1 cellular context compared by ENCODE assay signal in the genomic region with DNA sequence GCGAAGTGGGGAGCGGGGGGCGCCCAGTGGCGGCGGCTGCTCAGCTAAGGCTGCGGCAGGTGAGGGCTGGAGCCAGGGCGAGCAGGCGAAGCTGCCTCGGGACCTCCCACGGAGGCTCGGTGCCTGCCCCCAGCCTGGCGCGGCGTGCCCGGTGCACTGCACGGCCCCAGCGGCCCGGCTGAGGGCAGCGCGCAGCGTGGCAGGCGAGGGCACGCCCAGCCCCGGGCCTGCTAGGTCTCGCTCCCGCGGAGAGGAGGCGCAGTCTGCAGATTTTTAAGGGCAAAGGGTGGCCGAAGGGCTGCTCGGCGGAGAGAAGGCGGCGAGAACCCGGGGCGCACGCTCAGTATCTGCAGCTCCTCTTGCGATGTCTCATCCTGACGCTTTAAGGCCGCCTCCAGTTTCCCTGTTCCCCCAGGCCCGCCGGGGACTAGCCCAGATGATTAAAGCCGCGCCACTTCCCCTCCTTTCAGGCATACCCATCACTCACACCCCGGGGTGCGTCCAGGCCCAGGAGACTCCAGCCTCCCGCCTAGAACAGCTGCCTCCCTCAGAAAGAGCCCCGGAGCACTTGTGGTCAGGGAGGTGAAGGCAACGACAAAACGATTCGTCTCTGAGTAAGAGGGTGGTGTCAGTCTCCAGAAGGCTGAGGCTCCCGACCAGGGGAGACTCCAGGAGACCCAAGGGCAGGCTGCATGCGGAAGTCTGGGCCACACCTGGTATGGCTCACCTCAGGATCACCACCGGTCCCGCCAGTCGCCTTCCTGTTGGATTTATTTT.
TF ChIP-seq lines count a peak whose summit lies in the region.

A gene with protein sequence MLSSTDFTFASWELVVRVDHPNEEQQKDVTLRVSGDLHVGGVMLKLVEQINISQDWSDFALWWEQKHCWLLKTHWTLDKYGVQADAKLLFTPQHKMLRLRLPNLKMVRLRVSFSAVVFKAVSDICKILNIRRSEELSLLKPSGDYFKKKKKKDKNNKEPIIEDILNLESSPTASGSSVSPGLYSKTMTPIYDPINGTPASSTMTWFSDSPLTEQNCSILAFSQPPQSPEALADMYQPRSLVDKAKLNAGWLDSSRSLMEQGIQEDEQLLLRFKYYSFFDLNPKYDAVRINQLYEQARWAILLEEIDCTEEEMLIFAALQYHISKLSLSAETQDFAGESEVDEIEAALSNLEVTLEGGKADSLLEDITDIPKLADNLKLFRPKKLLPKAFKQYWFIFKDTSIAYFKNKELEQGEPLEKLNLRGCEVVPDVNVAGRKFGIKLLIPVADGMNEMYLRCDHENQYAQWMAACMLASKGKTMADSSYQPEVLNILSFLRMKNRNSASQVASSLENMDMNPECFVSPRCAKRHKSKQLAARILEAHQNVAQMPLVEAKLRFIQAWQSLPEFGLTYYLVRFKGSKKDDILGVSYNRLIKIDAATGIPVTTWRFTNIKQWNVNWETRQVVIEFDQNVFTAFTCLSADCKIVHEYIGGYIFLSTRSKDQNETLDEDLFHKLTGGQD (minus strand): TSS at position 158 of the 777 bp plus-strand sequence. CDS start 3,476 bp downstream, outside the sequence.

TF ChIP-seq in HepG2, 621 proteins besides CTCF, POLR2A, EP300 and RAD21 (continued from another document and continues in another):
- TF ChIP-seq, protein P1, sequence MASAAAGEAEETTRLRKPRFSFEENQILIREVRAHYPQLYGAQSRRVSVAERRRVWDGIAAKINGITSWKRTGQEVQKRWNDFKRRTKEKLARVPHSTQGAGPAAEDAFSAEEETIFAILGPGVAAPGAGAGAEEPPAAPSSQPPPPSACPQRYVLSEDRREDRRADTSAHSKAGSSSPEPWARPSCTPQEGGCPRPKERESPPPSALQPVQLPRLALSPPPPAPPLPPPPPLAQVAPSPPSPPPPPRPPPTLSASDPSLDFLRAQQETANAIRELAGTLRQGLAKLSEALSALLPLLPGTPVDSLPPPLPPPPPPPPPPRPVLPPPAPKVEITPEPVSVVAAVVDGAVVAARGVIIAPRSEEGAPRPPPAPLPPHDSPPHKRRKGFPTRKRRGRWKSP (CRISPR knock-in tag; IDR thresholded peaks at IDR 0.05) = peak; percentile 95
- TF ChIP-seq SALL1 (CRISPR knock-in tag; IDR thresholded peaks at IDR 0.05) (peak; percentile 93), ZNF367 (CRISPR knock-in tag; IDR thresholded peaks at IDR 0.05; ENCODE audit: borderline replicate concordance) (no peak), ZFP36L2 (CRISPR knock-in tag; IDR thresholded peaks at IDR 0.05) (no peak), CBFB (CRISPR knock-in tag; IDR thresholded peaks at IDR 0.05) (peak; percentile 43; the same call in 1 of the 2 replicates), ZNF782 (CRISPR knock-in tag; IDR thresholded peaks at IDR 0.05; ENCODE audit: borderline replicate concordance) (peak; percentile 86; the same call in 1 of the 2 replicates), GATAD1 (CRISPR knock-in tag; IDR thresholded peaks at IDR 0.05) (peak; percentile 56), ZNF263 (CRISPR knock-in tag; IDR thresholded peaks at IDR 0.05) (no peak; the same call in none of the 2 replicates), NAIF1 (CRISPR knock-in tag; IDR thresholded peaks at IDR 0.05; ENCODE audit: borderline replicate concordance) (peak; percentile 22; the same call in 1 of the 2 replicates), TEAD2 (CRISPR knock-in tag; IDR thresholded peaks at IDR 0.05) (no peak), KAT8 (CRISPR knock-in tag; IDR thresholded peaks at IDR 0.05) (peak; percentile 90; the same call in 1 of the 2 replicates), RFX3 (CRISPR knock-in tag; IDR thresholded peaks at IDR 0.05) (no peak), ZNF329 (CRISPR knock-in tag; IDR thresholded peaks at IDR 0.05; ENCODE audit: low read depth) (peak; percentile 74), ELF4 (CRISPR knock-in tag; IDR thresholded peaks at IDR 0.05; ENCODE audit: borderline replicate concordance) (peak; percentile 92; the same call in 1 of the 2 replicates), MTF1 (CRISPR knock-in tag; IDR thresholded peaks at IDR 0.05) (peak; percentile 77; the same call in 1 of the 2 replicates), HOXA7 (CRISPR knock-in tag; IDR thresholded peaks at IDR 0.05) (no peak), PRPF4 (IDR thresholded peaks at IDR 0.05; ENCODE audit: low read depth, low read length, poor library complexity, severe bottlenecking) (no peak), PHB2 (IDR thresholded peaks at IDR 0.05; ENCODE audit: partially characterized antibody) (no peak), THAP11 (CRISPR knock-in tag; IDR thresholded peaks at IDR 0.05) (peak; percentile 36), HOXD1 (CRISPR knock-in tag; IDR thresholded peaks at IDR 0.05) (peak; percentile 92), GPN1 (CRISPR knock-in tag; IDR thresholded peaks at IDR 0.05; ENCODE audit: borderline replicate concordance) (0 out of 2 replicates have a peak, but pooled peaks have one; percentile 14), PAWR (CRISPR knock-in tag; IDR thresholded peaks at IDR 0.05; ENCODE audit: borderline replicate concordance) (peak; percentile 86; the same call in 1 of the 2 replicates), RXRA (CRISPR knock-in tag; IDR thresholded peaks at IDR 0.05) (peak; percentile 54), ZNF34 (CRISPR knock-in tag; IDR thresholded peaks at IDR 0.05; ENCODE audit: borderline replicate concordance) (no peak; the same call in 1 of the 2 replicates), ZNF160 (CRISPR knock-in tag; IDR thresholded peaks at IDR 0.05) (peak; percentile 91), ZMYM3 (CRISPR knock-in tag; IDR thresholded peaks at IDR 0.05) (no peak), CCAR2 (optimal IDR thresholded peaks at IDR 0.05; ENCODE audit: low read depth, low read length) (no peak), ZBTB7B (CRISPR knock-in tag; IDR thresholded peaks at IDR 0.05) (no peak), CREM (IDR thresholded peaks at IDR 0.05) (peak; percentile 46; the same call in 1 of the 2 replicates), CREM (CRISPR knock-in tag; IDR thresholded peaks at IDR 0.05) (no peak), ZNF883 (CRISPR knock-in tag; IDR thresholded peaks at IDR 0.05; ENCODE audit: not compliant biosample characterization) (peak; percentile 90), PHF5A (CRISPR knock-in tag; IDR thresholded peaks at IDR 0.05; ENCODE audit: low read depth, unreplicated experiment) (no peak), ZNF180 (CRISPR knock-in tag; IDR thresholded peaks at IDR 0.05; ENCODE audit: borderline replicate concordance, low read depth) (no peak), YEATS2 (CRISPR knock-in tag; IDR thresholded peaks at IDR 0.05; ENCODE audit: borderline replicate concordance) (peak; percentile 79; the same call in 1 of the 2 replicates)
- TF ChIP-seq, protein P2, sequence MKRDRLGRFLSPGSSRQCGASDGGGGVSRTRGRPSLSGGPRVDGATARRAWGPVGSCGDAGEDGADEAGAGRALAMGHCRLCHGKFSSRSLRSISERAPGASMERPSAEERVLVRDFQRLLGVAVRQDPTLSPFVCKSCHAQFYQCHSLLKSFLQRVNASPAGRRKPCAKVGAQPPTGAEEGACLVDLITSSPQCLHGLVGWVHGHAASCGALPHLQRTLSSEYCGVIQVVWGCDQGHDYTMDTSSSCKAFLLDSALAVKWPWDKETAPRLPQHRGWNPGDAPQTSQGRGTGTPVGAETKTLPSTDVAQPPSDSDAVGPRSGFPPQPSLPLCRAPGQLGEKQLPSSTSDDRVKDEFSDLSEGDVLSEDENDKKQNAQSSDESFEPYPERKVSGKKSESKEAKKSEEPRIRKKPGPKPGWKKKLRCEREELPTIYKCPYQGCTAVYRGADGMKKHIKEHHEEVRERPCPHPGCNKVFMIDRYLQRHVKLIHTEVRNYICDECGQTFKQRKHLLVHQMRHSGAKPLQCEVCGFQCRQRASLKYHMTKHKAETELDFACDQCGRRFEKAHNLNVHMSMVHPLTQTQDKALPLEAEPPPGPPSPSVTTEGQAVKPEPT (CRISPR knock-in tag; IDR thresholded peaks at IDR 0.05; ENCODE audit: low read depth) = peak; percentile 96
- TF ChIP-seq, protein P3, sequence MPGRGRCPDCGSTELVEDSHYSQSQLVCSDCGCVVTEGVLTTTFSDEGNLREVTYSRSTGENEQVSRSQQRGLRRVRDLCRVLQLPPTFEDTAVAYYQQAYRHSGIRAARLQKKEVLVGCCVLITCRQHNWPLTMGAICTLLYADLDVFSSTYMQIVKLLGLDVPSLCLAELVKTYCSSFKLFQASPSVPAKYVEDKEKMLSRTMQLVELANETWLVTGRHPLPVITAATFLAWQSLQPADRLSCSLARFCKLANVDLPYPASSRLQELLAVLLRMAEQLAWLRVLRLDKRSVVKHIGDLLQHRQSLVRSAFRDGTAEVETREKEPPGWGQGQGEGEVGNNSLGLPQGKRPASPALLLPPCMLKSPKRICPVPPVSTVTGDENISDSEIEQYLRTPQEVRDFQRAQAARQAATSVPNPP (CRISPR knock-in tag; IDR thresholded peaks at IDR 0.05) = peak; percentile 90
- TF ChIP-seq, protein P4, sequence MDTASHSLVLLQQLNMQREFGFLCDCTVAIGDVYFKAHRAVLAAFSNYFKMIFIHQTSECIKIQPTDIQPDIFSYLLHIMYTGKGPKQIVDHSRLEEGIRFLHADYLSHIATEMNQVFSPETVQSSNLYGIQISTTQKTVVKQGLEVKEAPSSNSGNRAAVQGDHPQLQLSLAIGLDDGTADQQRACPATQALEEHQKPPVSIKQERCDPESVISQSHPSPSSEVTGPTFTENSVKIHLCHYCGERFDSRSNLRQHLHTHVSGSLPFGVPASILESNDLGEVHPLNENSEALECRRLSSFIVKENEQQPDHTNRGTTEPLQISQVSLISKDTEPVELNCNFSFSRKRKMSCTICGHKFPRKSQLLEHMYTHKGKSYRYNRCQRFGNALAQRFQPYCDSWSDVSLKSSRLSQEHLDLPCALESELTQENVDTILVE (CRISPR knock-in tag; IDR thresholded peaks at IDR 0.05) = peak; percentile 54; the same call in 1 of the 2 replicates
- TF ChIP-seq, protein P5, sequence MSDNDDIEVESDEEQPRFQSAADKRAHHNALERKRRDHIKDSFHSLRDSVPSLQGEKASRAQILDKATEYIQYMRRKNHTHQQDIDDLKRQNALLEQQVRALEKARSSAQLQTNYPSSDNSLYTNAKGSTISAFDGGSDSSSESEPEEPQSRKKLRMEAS (IDR thresholded peaks at IDR 0.05) = peak; percentile 97
- TF ChIP-seq, protein P6, sequence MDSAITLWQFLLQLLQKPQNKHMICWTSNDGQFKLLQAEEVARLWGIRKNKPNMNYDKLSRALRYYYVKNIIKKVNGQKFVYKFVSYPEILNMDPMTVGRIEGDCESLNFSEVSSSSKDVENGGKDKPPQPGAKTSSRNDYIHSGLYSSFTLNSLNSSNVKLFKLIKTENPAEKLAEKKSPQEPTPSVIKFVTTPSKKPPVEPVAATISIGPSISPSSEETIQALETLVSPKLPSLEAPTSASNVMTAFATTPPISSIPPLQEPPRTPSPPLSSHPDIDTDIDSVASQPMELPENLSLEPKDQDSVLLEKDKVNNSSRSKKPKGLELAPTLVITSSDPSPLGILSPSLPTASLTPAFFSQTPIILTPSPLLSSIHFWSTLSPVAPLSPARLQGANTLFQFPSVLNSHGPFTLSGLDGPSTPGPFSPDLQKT (CRISPR knock-in tag; IDR thresholded peaks at IDR 0.05; ENCODE audit: borderline replicate concordance) = no peak; the same call in 1 of the 2 replicates
- TF ChIP-seq, protein P7, sequence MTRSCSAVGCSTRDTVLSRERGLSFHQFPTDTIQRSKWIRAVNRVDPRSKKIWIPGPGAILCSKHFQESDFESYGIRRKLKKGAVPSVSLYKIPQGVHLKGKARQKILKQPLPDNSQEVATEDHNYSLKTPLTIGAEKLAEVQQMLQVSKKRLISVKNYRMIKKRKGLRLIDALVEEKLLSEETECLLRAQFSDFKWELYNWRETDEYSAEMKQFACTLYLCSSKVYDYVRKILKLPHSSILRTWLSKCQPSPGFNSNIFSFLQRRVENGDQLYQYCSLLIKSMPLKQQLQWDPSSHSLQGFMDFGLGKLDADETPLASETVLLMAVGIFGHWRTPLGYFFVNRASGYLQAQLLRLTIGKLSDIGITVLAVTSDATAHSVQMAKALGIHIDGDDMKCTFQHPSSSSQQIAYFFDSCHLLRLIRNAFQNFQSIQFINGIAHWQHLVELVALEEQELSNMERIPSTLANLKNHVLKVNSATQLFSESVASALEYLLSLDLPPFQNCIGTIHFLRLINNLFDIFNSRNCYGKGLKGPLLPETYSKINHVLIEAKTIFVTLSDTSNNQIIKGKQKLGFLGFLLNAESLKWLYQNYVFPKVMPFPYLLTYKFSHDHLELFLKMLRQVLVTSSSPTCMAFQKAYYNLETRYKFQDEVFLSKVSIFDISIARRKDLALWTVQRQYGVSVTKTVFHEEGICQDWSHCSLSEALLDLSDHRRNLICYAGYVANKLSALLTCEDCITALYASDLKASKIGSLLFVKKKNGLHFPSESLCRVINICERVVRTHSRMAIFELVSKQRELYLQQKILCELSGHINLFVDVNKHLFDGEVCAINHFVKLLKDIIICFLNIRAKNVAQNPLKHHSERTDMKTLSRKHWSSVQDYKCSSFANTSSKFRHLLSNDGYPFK (CRISPR knock-in tag; IDR thresholded peaks at IDR 0.05; ENCODE audit: borderline replicate concordance) = peak; percentile 62; the same call in 1 of the 2 replicates
- TF ChIP-seq, protein P8, sequence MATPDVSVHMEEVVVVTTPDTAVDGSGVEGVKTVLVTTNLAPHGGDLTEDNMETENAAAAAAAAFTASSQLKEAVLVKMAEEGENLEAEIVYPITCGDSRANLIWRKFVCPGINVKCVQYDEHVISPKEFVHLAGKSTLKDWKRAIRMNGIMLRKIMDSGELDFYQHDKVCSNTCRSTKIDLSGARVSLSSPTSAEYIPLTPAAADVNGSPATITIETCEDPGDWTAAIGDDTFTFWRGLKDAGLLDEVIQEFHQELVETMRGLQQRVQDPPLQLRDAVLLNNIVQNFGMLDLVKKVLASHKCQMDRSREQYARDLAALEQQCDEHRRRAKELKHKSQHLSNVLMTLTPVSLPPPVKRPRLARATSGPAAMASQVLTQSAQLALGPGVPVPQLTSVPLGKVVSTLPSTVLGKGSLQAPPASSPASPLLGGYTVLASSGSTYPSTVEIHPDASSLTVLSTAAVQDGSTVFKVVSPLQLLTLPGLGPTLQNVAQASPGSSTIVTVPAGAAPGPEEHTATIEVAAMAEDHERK (CRISPR knock-in tag; IDR thresholded peaks at IDR 0.05; ENCODE audit: low read depth) = no peak
- TF ChIP-seq, protein P9, sequence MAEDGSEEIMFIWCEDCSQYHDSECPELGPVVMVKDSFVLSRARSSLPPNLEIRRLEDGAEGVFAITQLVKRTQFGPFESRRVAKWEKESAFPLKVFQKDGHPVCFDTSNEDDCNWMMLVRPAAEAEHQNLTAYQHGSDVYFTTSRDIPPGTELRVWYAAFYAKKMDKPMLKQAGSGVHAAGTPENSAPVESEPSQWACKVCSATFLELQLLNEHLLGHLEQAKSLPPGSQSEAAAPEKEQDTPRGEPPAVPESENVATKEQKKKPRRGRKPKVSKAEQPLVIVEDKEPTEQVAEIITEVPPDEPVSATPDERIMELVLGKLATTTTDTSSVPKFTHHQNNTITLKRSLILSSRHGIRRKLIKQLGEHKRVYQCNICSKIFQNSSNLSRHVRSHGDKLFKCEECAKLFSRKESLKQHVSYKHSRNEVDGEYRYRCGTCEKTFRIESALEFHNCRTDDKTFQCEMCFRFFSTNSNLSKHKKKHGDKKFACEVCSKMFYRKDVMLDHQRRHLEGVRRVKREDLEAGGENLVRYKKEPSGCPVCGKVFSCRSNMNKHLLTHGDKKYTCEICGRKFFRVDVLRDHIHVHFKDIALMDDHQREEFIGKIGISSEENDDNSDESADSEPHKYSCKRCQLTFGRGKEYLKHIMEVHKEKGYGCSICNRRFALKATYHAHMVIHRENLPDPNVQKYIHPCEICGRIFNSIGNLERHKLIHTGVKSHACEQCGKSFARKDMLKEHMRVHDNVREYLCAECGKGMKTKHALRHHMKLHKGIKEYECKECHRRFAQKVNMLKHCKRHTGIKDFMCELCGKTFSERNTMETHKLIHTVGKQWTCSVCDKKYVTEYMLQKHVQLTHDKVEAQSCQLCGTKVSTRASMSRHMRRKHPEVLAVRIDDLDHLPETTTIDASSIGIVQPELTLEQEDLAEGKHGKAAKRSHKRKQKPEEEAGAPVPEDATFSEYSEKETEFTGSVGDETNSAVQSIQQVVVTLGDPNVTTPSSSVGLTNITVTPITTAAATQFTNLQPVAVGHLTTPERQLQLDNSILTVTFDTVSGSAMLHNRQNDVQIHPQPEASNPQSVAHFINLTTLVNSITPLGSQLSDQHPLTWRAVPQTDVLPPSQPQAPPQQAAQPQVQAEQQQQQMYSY (CRISPR knock-in tag; IDR thresholded peaks at IDR 0.05) = peak; percentile 76
